Comparison of ENCODE assay signal across 17 cellular contexts in genomic region chr2:68940369-68940768, GRCh38. TPM values are rescaled to one million over a fixed set of nuclear protein-coding genes. Genes with fewer than 3 reads are reported as not detected.
DNase-seq lines count a peak whose midpoint lies in the region; ATAC-seq lines count a peak whose summit lies in the region.
"Had no signal": no experiment of that assay in that cellular context is flagged by ENCODE, and none has a peak within 500 bp of the region (broad histone marks: within the 10 kb centered on the region; RNA-seq: fewer than 3 reads in every experiment).

No MANE protein-coding gene starts in this region.

- DNase-seq in activated CD4-positive, alpha-beta T cell treated with anti-CD3 and anti-CD28 coated beads for 36 hours = no peak
- DNase-seq in activated CD4-positive, alpha-beta T cell treated with anti-CD3 and anti-CD28 coated beads, Interleukin-2, amount 10 ng/mL, durations not matched to agents 24 days and 14 days = no peak
- no peak for DNase-seq in activated T-cell treated with anti-CD3 and anti-CD28 coated beads, Interleukin-2, amount 50 U/mL, for 4 hours
- DNase-seq in activated T-cell treated with anti-CD3 and anti-CD28 coated beads, Interleukin-2, amount 50 U/mL, for 1 hour = no peak
- DNase-seq in stimulated activated naive CD8-positive, alpha-beta T cell treated with anti-CD3 and anti-CD28 coated beads, Interleukin-15, amount 100 ng/mL, for 72 hours = no peak
- no peak for DNase-seq in stimulated activated naive CD8-positive, alpha-beta T cell treated with anti-CD3 and anti-CD28 coated beads, Interleukin-15, Interleukin-2, amounts not matched to agents 100 U/mL and 50 U/mL, for 24 hours
- DNase-seq in cardiac septum (ENCODE audit: low spot score) = no peak
- DNase-seq: AML-193; Caco-2; Calu3; CD4-positive, alpha-beta T cell; CD8-positive, alpha-beta T cell; DMS79 treated with DMSO at 0.1 percent for 48 hours; GF-D8 had no signal

- H3K27me3 Mint-ChIP-seq in activated CD4-positive, alpha-beta T cell treated with anti-CD3 and anti-CD28 coated beads for 36 hours = peaks cover 16% of the 10 kb centered on the region
- peaks cover 57% of the 10 kb centered on the region for H3K27me3 Mint-ChIP-seq in activated CD4-positive, alpha-beta T cell treated with anti-CD3 and anti-CD28 coated beads, Interleukin-2, amount 10 ng/mL, durations not matched to agents 24 days and 14 days
- H3K27me3 Mint-ChIP-seq in activated T-cell treated with anti-CD3 and anti-CD28 coated beads, Interleukin-2, amount 50 U/mL, for 4 hours (ENCODE audit: low read depth) = peaks cover 31% of the 10 kb centered on the region
- peaks cover 32% of the 10 kb centered on the region for H3K27me3 Mint-ChIP-seq in stimulated activated naive CD8-positive, alpha-beta T cell treated with anti-CD3 and anti-CD28 coated beads, Interleukin-15, amount 100 ng/mL, for 72 hours

- H3K9me3 Mint-ChIP-seq in activated CD4-positive, alpha-beta T cell treated with anti-CD3 and anti-CD28 coated beads for 36 hours (ENCODE audit: low read depth) = no peaks in the 10 kb centered on the region
- H3K9me3 Mint-ChIP-seq in activated CD4-positive, alpha-beta T cell treated with anti-CD3 and anti-CD28 coated beads, Interleukin-2, amount 10 ng/mL, durations not matched to agents 24 days and 14 days = peaks cover 7% of the 10 kb centered on the region
- H3K9me3 Mint-ChIP-seq in activated T-cell treated with anti-CD3 and anti-CD28 coated beads, Interleukin-2, amount 50 U/mL, for 4 hours = peaks cover 9% of the 10 kb centered on the region
- no peaks in the 10 kb centered on the region for H3K9me3 Mint-ChIP-seq in stimulated activated naive CD8-positive, alpha-beta T cell treated with anti-CD3 and anti-CD28 coated beads, Interleukin-15, amount 100 ng/mL, for 72 hours

- no peak overlapping the region for H3K4me3 Mint-ChIP-seq in activated CD4-positive, alpha-beta T cell treated with anti-CD3 and anti-CD28 coated beads for 36 hours
- H3K4me3 Mint-ChIP-seq in activated CD4-positive, alpha-beta T cell treated with anti-CD3 and anti-CD28 coated beads, Interleukin-2, amount 10 ng/mL, durations not matched to agents 24 days and 14 days = no peak overlapping the region
- no peak overlapping the region for H3K4me3 Mint-ChIP-seq in activated T-cell treated with anti-CD3 and anti-CD28 coated beads, Interleukin-2, amount 50 U/mL, for 4 hours
- no peak overlapping the region for H3K4me3 Mint-ChIP-seq in stimulated activated naive CD8-positive, alpha-beta T cell treated with anti-CD3 and anti-CD28 coated beads, Interleukin-15, amount 100 ng/mL, for 72 hours
- H3K4me3 Mint-ChIP-seq: B cell; CD4-positive, alpha-beta T cell; CD8-positive, alpha-beta T cell had no signal

- intact Hi-C loops in activated CD4-positive, alpha-beta T cell treated with anti-CD3 and anti-CD28 coated beads for 36 hours (cut with DNase I, micrococcal nuclease) = loop anchor here (5.0 kb wide), 1 partner anchor 72 kb away; the partner anchor contains the start of gene ANTXR1 (in 2 of the 2)
- intact Hi-C loops in activated CD4-positive, alpha-beta T cell treated with anti-CD3 and anti-CD28 coated beads, Interleukin-2, amount 10 ng/mL, durations not matched to agents 24 days and 14 days (cut with micrococcal nuclease) = no loop called here
- intact Hi-C loops in cardiac septum (cut with DNase I) = loop anchor here (10.0 kb wide), 1 partner anchor 364 kb away; no protein-coding TSS in a partner anchor

- peaks cover 6% of the 10 kb centered on the region for H3K4me1 Mint-ChIP-seq in activated CD4-positive, alpha-beta T cell treated with anti-CD3 and anti-CD28 coated beads for 36 hours
- peaks cover 2% of the 10 kb centered on the region for H3K4me1 Mint-ChIP-seq in activated CD4-positive, alpha-beta T cell treated with anti-CD3 and anti-CD28 coated beads, Interleukin-2, amount 10 ng/mL, durations not matched to agents 24 days and 14 days
- H3K4me1 Mint-ChIP-seq in activated T-cell treated with anti-CD3 and anti-CD28 coated beads, Interleukin-2, amount 50 U/mL, for 4 hours (ENCODE audit: low read depth) = no peaks in the 10 kb centered on the region
- H3K4me1 Mint-ChIP-seq in stimulated activated naive CD8-positive, alpha-beta T cell treated with anti-CD3 and anti-CD28 coated beads, Interleukin-15, amount 100 ng/mL, for 72 hours = peaks cover 6% of the 10 kb centered on the region

- H3K36me3 Mint-ChIP-seq in activated CD4-positive, alpha-beta T cell treated with anti-CD3 and anti-CD28 coated beads for 36 hours (ENCODE audit: low read depth) = no peaks in the 10 kb centered on the region
- H3K36me3 Mint-ChIP-seq in activated CD4-positive, alpha-beta T cell treated with anti-CD3 and anti-CD28 coated beads, Interleukin-2, amount 10 ng/mL, durations not matched to agents 24 days and 14 days (ENCODE audit: low read depth) = no peaks in the 10 kb centered on the region
- no peaks in the 10 kb centered on the region for H3K36me3 Mint-ChIP-seq in activated T-cell treated with anti-CD3 and anti-CD28 coated beads, Interleukin-2, amount 50 U/mL, for 4 hours (ENCODE audit: insufficient read depth)
- H3K36me3 Mint-ChIP-seq: CD8-positive, alpha-beta T cell had no signal

- no peak overlapping the region for H3K27ac Mint-ChIP-seq in activated CD4-positive, alpha-beta T cell treated with anti-CD3 and anti-CD28 coated beads for 36 hours
- H3K27ac Mint-ChIP-seq in activated CD4-positive, alpha-beta T cell treated with anti-CD3 and anti-CD28 coated beads, Interleukin-2, amount 10 ng/mL, durations not matched to agents 24 days and 14 days = no peak overlapping the region
- no peak overlapping the region for H3K27ac Mint-ChIP-seq in stimulated activated naive CD8-positive, alpha-beta T cell treated with anti-CD3 and anti-CD28 coated beads, Interleukin-15, amount 100 ng/mL, for 72 hours
- H3K27ac Mint-ChIP-seq: B cell; CD4-positive, alpha-beta T cell; CD8-positive, alpha-beta T cell had no signal

- POLR2A ChIA-PET in activated CD4-positive, alpha-beta T cell treated with anti-CD3 and anti-CD28 coated beads for 36 hours (lab: Charles Lee) = no interaction called here

- ATAC-seq in activated CD4-positive, alpha-beta T cell treated with anti-CD3 and anti-CD28 coated beads for 36 hours = peak; percentile 76
- ATAC-seq in activated T-cell treated with anti-CD3 and anti-CD28 coated beads, Interleukin-2, amount 50 U/mL, for 4 hours = peak; percentile 42 to 51
- ATAC-seq in stimulated activated naive CD8-positive, alpha-beta T cell treated with anti-CD3 and anti-CD28 coated beads, Interleukin-15, amount 100 ng/mL, for 72 hours = peak; percentile 61
- ATAC-seq in stimulated activated naive CD8-positive, alpha-beta T cell treated with anti-CD3 and anti-CD28 coated beads, Interleukin-15, Interleukin-2, amounts not matched to agents 100 U/mL and 50 U/mL, for 24 hours = no peak
- ATAC-seq: A549; CD8-positive, alpha-beta T cell had no signal

- CTCF ChIA-PET in activated CD4-positive, alpha-beta T cell treated with anti-CD3 and anti-CD28 coated beads for 36 hours (lab: Charles Lee) = interaction anchor here (0.9 to 1.1 kb wide), 2 partner anchors 11 to 16 kb away, joined by 3 to 5 read pairs; no protein-coding TSS in a partner anchor

RNA-seq across cellular contexts. Expression of gene GKN2, which starts 12.3 kb away (rescaled TPM):
- not detected for total RNA-seq in activated CD4-positive, alpha-beta T cell treated with anti-CD3 and anti-CD28 coated beads for 36 hours
- total RNA-seq in activated CD4-positive, alpha-beta T cell treated with anti-CD3 and anti-CD28 coated beads, Interleukin-2, amount 10 ng/mL, durations not matched to agents 24 days and 14 days = not detected in 2 replicates
- total RNA-seq in activated T-cell treated with anti-CD3 and anti-CD28 coated beads, Interleukin-2, amount 50 U/mL, for 4 hours = not detected
- not detected for total RNA-seq in cardiac septum
- total RNA-seq: B cell; Caco-2; Calu3; CD4-positive, alpha-beta T cell; CD8-positive, alpha-beta T cell had no signal

RNA-seq across cellular contexts. Expression of gene GKN1, which starts 34.1 kb away (rescaled TPM):
- total RNA-seq in activated CD4-positive, alpha-beta T cell treated with anti-CD3 and anti-CD28 coated beads for 36 hours = not detected
- total RNA-seq in activated CD4-positive, alpha-beta T cell treated with anti-CD3 and anti-CD28 coated beads, Interleukin-2, amount 10 ng/mL, durations not matched to agents 24 days and 14 days = not detected in 2 replicates
- total RNA-seq in activated T-cell treated with anti-CD3 and anti-CD28 coated beads, Interleukin-2, amount 50 U/mL, for 4 hours = not detected
- not detected for total RNA-seq in cardiac septum
- total RNA-seq: A172; B cell; Caco-2; Calu3; CD4-positive, alpha-beta T cell; CD8-positive, alpha-beta T cell had no signal
